ENCODE assay signal across 8 cellular contexts in the genomic region with DNA sequence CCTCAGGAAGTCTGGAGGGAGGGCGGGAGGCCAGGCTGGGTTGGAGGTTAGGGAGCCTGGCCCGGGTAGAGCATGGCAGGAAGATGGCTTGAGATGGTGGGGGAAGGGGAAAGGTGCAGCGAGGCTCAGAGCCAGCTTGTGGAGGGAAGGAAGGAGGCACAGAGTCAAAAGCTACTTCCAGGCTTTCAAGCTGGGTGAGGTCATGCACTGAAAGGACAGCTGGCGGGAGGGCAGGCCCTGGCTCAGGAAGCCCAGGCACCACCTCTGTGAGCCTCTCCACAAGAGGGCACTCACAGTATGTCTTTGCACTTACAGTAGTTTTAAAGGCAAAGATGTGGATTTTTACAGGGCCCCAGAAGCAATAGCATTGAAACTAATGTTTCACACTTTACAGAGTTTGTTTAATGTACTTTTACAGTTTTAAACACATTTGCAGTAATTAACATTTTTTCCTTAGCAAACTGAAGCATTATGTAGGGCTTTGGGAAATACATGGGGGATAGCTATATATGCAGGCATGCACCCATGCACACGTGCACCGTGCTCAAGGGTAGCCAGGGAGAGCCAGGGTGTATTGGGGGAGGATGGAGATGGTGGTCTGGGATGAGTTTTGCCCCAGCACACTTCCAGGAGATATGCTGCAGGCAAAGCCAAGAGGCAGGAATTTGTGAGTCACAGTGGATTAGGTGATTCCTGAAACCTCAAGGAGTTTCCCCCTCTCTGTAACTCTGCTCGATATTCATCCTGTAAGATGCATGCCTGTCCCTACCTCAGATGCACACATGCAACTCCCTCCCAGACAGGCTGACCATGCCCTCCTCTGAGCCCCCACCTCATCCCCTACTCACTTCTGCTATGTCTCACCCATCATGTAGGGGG. TPM values are rescaled to one million over a fixed set of nuclear protein-coding genes. Genes with fewer than 3 reads are reported as not detected.
DNase-seq lines count a peak whose midpoint lies in the region; ATAC-seq, FAIRE-seq and TF ChIP-seq lines count a peak whose summit lies in the region.

No MANE protein-coding gene starts in this region.

- no peaks in the 10 kb centered on the region for H4K20me1 ChIP-seq in HepG2 (ENCODE audit: insufficient read depth, low read length)

- H3K9ac ChIP-seq in HepG2 (ENCODE audit: insufficient read depth, low read depth, low read length): no peak overlapping the region

- BruUV-seq in HepG2 (replicated peaks; lab: Mats Ljungman, UMichigan): no TSS peak

- DNase-seq in AG08396 (ENCODE audit: low spot score): peak; percentile 91
- peak; percentile 83 for DNase-seq in GM13977 (ENCODE audit: low spot score)
- peak; percentile 72 for DNase-seq in NCI-H345 (lab: John Stamatoyannopoulos, UW)
- DNase-seq in activated CD4-positive, alpha-beta T cell treated with anti-CD3 and anti-CD28 coated beads for 1 hour: peak; percentile 45
- DNase-seq in dermis blood vessel endothelial cell: peak; percentile 92
- peak; percentile 79 for DNase-seq in HepG2 (ENCODE audit: low spot score)
- DNase-seq in stimulated activated CD8-positive, alpha-beta memory T cell treated with anti-CD3 and anti-CD28 coated beads, Interleukin-4, amount 100 ng/mL, for 48 hours: peak; percentile 67

- no peak for TF ChIP-seq EP300 in HepG2 (IDR thresholded peaks at IDR 0.05; ENCODE audit: low read depth in 2 of 2, low read length in 2 of 2)
- TF ChIP-seq EP300 in HepG2 (CRISPR knock-in tag; IDR thresholded peaks at IDR 0.05; ENCODE audit: borderline replicate concordance): no peak

- TF ChIP-seq CTCF in GM13977 (IDR thresholded peaks at IDR 0.05; ENCODE audit: extremely low read depth, insufficient read depth, missing control alignments): peak; percentile 75
- peak; percentile 89 for TF ChIP-seq CTCF in HepG2 (CRISPR knock-in tag; IDR thresholded peaks at IDR 0.05)

- WGBS in HepG2 (ENCODE audit: low lambda C conversion rate): 52% methylated on average over 7 of the region's 7 CpGs

- H3K36me3 ChIP-seq in HepG2 (replicated peaks in 1 of 2; ENCODE audit: control insufficient read depth in 1 of 2, insufficient read depth in 2 of 2, low read length in 2 of 2): no peaks in the 10 kb centered on the region

- peak overlapping the region; percentile 23; the same call in 1 of the 2 replicates for H3K4me2 ChIP-seq in HepG2 (ENCODE audit: low read depth, low read length)

- peak; percentile 95 for FAIRE-seq in HepG2 (lab: Jason Lieb, UNC)

- intact Hi-C loops in HepG2 (cut with micrococcal nuclease; ENCODE audit: unreplicated experiment): loop anchor here (5.0 kb wide), 2 partner anchors 37 to 138 kb away; no protein-coding TSS in a partner anchor

- TF ChIP-seq RAD21 in HepG2 (CRISPR knock-in tag; IDR thresholded peaks at IDR 0.05): peak; percentile 81

- peak; percentile 85 for ATAC-seq in HepG2
- ATAC-seq in HG02571 (IDR thresholded peaks at IDR 0.05; ENCODE audit: unreplicated experiment): no peak

- CTCF ChIA-PET in HepG2 (lab: Yijun Ruan, JAX; ENCODE audit: low intra/inter-chr PET ratio, low total read pairs): interaction anchor here (0.9 to 3.0 kb wide), 6 partner anchors 14 to 139 kb away, joined by 3 to 27 read pairs (median 4); no protein-coding TSS in a partner anchor

- H3K4me1 ChIP-seq in HepG2 (ENCODE audit: insufficient read depth, low read length): peaks cover 69% of the 10 kb centered on the region

- no peak for TF ChIP-seq POLR2A in HepG2 (IDR thresholded peaks at IDR 0.05; ENCODE audit: insufficient read depth in 1 of 2, low read depth in 2 of 2, low read length in 2 of 2)

- no peaks in the 10 kb centered on the region for H3K79me2 ChIP-seq in HepG2 (ENCODE audit: insufficient read depth, low read length)

- no peaks in the 10 kb centered on the region for H3K9me3 ChIP-seq in HepG2 (ENCODE audit: low read length)

- peak overlapping the region in 1 of 3 experiments; percentile 8; a peak in 1 of 6 replicates for H3K4me3 ChIP-seq in HepG2 (replicated peaks in 1 of 3; ENCODE audit: insufficient read depth in 1 of 3, low read depth in 2 of 3, low read length in 3 of 3)

- POLR2A ChIA-PET in HepG2 (lab: Yijun Ruan, JAX): interaction anchor here (0.8 to 3.2 kb wide), 6 partner anchors 18 to 128 kb away, joined by 3 to 12 read pairs (median 4); partner anchors contain the start of genes EFNA4 and KRTCAP2

- in situ Hi-C loops in GM13977 (cut with MboI; ENCODE audit: low pct_unique_long_range_greater_than_20kb, low sequenced_read_pairs, unreplicated experiment) (no loop called here), HepG2 (cut with HindIII; ENCODE audit: extremely low pct_ligation_motif_present, low pct_unique_long_range_greater_than_20kb) (no loop called here)

- peaks cover 7 to 21% of the 10 kb centered on the region in 2 experiments for H3K27me3 ChIP-seq in HepG2 (ENCODE audit: control insufficient read depth in 1 of 2, insufficient read depth in 2 of 2, low read length in 2 of 2)

- H2AFZ ChIP-seq in HepG2 (ENCODE audit: low read length): no peak overlapping the region

- H3K27ac ChIP-seq in HepG2 (ENCODE audit: extremely low read length, insufficient read depth, low read length): no peak overlapping the region

RNA-seq across cellular contexts. Expression of gene ADAM15, which starts 6.1 kb away (rescaled TPM):
- 289 and 307 TPM in 2 replicates for total RNA-seq in dermis blood vessel endothelial cell
- 12.3 and 25.6 TPM in 2 replicates for total RNA-seq in HepG2 (2016; rRNA removed; fragmentation: Illumina TruSeq; extraction: Trizol)
- 9.4 and 10.0 TPM in 2 replicates for total RNA-seq in HepG2 (2016; cell fraction: cytosol; rRNA removed; fragmentation: Illumina TruSeq; extraction: Trizol; ENCODE audit: low read depth)
- 11.8 and 25.5 TPM in 2 replicates for total RNA-seq in HepG2 (2016; cell fraction: insoluble cytoplasmic fraction; rRNA removed; fragmentation: Illumina TruSeq; extraction: Trizol)
- total RNA-seq in HepG2 (2016; cell fraction: membrane; rRNA removed; fragmentation: Illumina TruSeq; extraction: Trizol): 12.6 and 15.4 TPM in 2 replicates
- 22.9 and 27.4 TPM in 2 replicates for total RNA-seq in HepG2 (2016; cell fraction: nucleus; rRNA removed; fragmentation: Illumina TruSeq; extraction: Trizol)
- 17.9 and 24.0 TPM in 2 replicates for polyA plus RNA-seq in HepG2 (2011; rRNA removed)
- polyA plus RNA-seq in HepG2 (2011; cell fraction: cytosol; rRNA removed): 12.5 and 21.6 TPM in 2 replicates
- 100 and 115 TPM in 2 replicates for polyA plus RNA-seq in HepG2 (2011; cell fraction: nucleus; rRNA removed)
- 14.8 and 20.2 TPM in 2 replicates for polyA plus RNA-seq in HepG2 (2012)
- polyA plus RNA-seq in HepG2 (2016; cell fraction: cytosol; fragmentation: Illumina TruSeq; extraction: Trizol; ENCODE audit: low read depth): 8.0 and 8.2 TPM in 2 replicates
- 10.2 and 14.0 TPM in 2 replicates for polyA plus RNA-seq in HepG2 (2016; cell fraction: insoluble cytoplasmic fraction; fragmentation: Illumina TruSeq; extraction: Trizol; ENCODE audit: low read depth)
- polyA plus RNA-seq in HepG2 (2016; cell fraction: membrane; fragmentation: Illumina TruSeq; extraction: Trizol; ENCODE audit: low read depth): 11.2 and 16.1 TPM in 2 replicates
- polyA plus RNA-seq in HepG2 (2016; cell fraction: nucleus; fragmentation: Illumina TruSeq; extraction: Trizol; ENCODE audit: insufficient read depth, low read depth): 65.2 and 66.0 TPM in 2 replicates
- polyA minus RNA-seq in HepG2 (2011; rRNA and poly(A)+ RNA removed; ENCODE audit: low replicate concordance): 69.0 and 416 TPM in 2 replicates
- 13.6 and 23.7 TPM in 2 replicates for polyA minus RNA-seq in HepG2 (2011; cell fraction: cytosol; rRNA and poly(A)+ RNA removed)
- 19.4 and 22.5 TPM in 2 replicates for polyA minus RNA-seq in HepG2 (2011; cell fraction: nucleus; rRNA and poly(A)+ RNA removed)

RNA-seq across cellular contexts. Expression of gene DCST1, which starts 11.4 kb away (rescaled TPM):
- total RNA-seq in dermis blood vessel endothelial cell (not detected in 2 replicates), HepG2 (2016; rRNA removed; fragmentation: Illumina TruSeq; extraction: Trizol) (not detected in 2 replicates)
- not detected in 2 replicates for total RNA-seq in HepG2 (2016; cell fraction: cytosol; rRNA removed; fragmentation: Illumina TruSeq; extraction: Trizol; ENCODE audit: low read depth)
- not detected in 2 replicates for total RNA-seq in HepG2 (2016; cell fraction: insoluble cytoplasmic fraction; rRNA removed; fragmentation: Illumina TruSeq; extraction: Trizol)
- total RNA-seq in HepG2 (2016; cell fraction: membrane; rRNA removed; fragmentation: Illumina TruSeq; extraction: Trizol): not detected in 2 replicates
- total RNA-seq in HepG2 (2016; cell fraction: nucleus; rRNA removed; fragmentation: Illumina TruSeq; extraction: Trizol): not detected in 2 replicates
- 0.04 TPM in 1 of 2 replicates, not detected in the other for polyA plus RNA-seq in HepG2 (2011; rRNA removed)
- not detected in 2 replicates for polyA plus RNA-seq in HepG2 (2011; cell fraction: cytosol; rRNA removed)
- 0.19 and 0.24 TPM in 2 replicates for polyA plus RNA-seq in HepG2 (2011; cell fraction: nucleus; rRNA removed)
- polyA plus RNA-seq in HepG2 (2012): not detected in 2 replicates
- not detected in 2 replicates for polyA plus RNA-seq in HepG2 (2016; cell fraction: cytosol; fragmentation: Illumina TruSeq; extraction: Trizol; ENCODE audit: low read depth)
- polyA plus RNA-seq in HepG2 (2016; cell fraction: insoluble cytoplasmic fraction; fragmentation: Illumina TruSeq; extraction: Trizol; ENCODE audit: low read depth): not detected in 2 replicates
- polyA plus RNA-seq in HepG2 (2016; cell fraction: membrane; fragmentation: Illumina TruSeq; extraction: Trizol; ENCODE audit: low read depth): not detected in 2 replicates
- polyA plus RNA-seq in HepG2 (2016; cell fraction: nucleus; fragmentation: Illumina TruSeq; extraction: Trizol; ENCODE audit: insufficient read depth, low read depth): not detected in 2 replicates
- polyA minus RNA-seq in HepG2 (2011; rRNA and poly(A)+ RNA removed; ENCODE audit: low replicate concordance): not detected in 2 replicates
- polyA minus RNA-seq in HepG2 (2011; cell fraction: cytosol; rRNA and poly(A)+ RNA removed): not detected in 2 replicates
- polyA minus RNA-seq in HepG2 (2011; cell fraction: nucleus; rRNA and poly(A)+ RNA removed): not detected in 2 replicates

RNA-seq across cellular contexts. Expression of gene DCST2, which starts 11.5 kb away (rescaled TPM):
- total RNA-seq in dermis blood vessel endothelial cell: 0.17 and 0.70 TPM in 2 replicates
- not detected in 2 replicates for total RNA-seq in HepG2 (2016; rRNA removed; fragmentation: Illumina TruSeq; extraction: Trizol)
- not detected in 2 replicates for total RNA-seq in HepG2 (2016; cell fraction: cytosol; rRNA removed; fragmentation: Illumina TruSeq; extraction: Trizol; ENCODE audit: low read depth)
- total RNA-seq in HepG2 (2016; cell fraction: insoluble cytoplasmic fraction; rRNA removed; fragmentation: Illumina TruSeq; extraction: Trizol): not detected in 2 replicates
- not detected in 2 replicates for total RNA-seq in HepG2 (2016; cell fraction: membrane; rRNA removed; fragmentation: Illumina TruSeq; extraction: Trizol)
- total RNA-seq in HepG2 (2016; cell fraction: nucleus; rRNA removed; fragmentation: Illumina TruSeq; extraction: Trizol): not detected in 2 replicates
- polyA plus RNA-seq in HepG2 (2011; rRNA removed): 0.74 and 0.80 TPM in 2 replicates
- 0.17 and 0.19 TPM in 2 replicates for polyA plus RNA-seq in HepG2 (2011; cell fraction: cytosol; rRNA removed)
- 7.8 and 11.4 TPM in 2 replicates for polyA plus RNA-seq in HepG2 (2011; cell fraction: nucleus; rRNA removed)
- 0.35 and 1.6 TPM in 2 replicates for polyA plus RNA-seq in HepG2 (2012)
- polyA plus RNA-seq in HepG2 (2016; cell fraction: cytosol; fragmentation: Illumina TruSeq; extraction: Trizol; ENCODE audit: low read depth): 0.29 TPM in 1 of 2 replicates, not detected in the other
- not detected in 2 replicates for polyA plus RNA-seq in HepG2 (2016; cell fraction: insoluble cytoplasmic fraction; fragmentation: Illumina TruSeq; extraction: Trizol; ENCODE audit: low read depth)
- not detected in 2 replicates for polyA plus RNA-seq in HepG2 (2016; cell fraction: membrane; fragmentation: Illumina TruSeq; extraction: Trizol; ENCODE audit: low read depth)
- 0.29 TPM in 1 of 2 replicates, not detected in the other for polyA plus RNA-seq in HepG2 (2016; cell fraction: nucleus; fragmentation: Illumina TruSeq; extraction: Trizol; ENCODE audit: insufficient read depth, low read depth)
- 0.08 and 2.6 TPM in 2 replicates for polyA minus RNA-seq in HepG2 (2011; rRNA and poly(A)+ RNA removed; ENCODE audit: low replicate concordance)
- polyA minus RNA-seq in HepG2 (2011; cell fraction: cytosol; rRNA and poly(A)+ RNA removed): not detected in 2 replicates
- 0.37 TPM in 1 of 2 replicates, not detected in the other for polyA minus RNA-seq in HepG2 (2011; cell fraction: nucleus; rRNA and poly(A)+ RNA removed)

RNA-seq across cellular contexts. Expression of gene EFNA4, which starts 18.5 kb away (rescaled TPM):
- total RNA-seq in dermis blood vessel endothelial cell (9.5 and 15.7 TPM in 2 replicates), HepG2 (2016; rRNA removed; fragmentation: Illumina TruSeq; extraction: Trizol) (9.3 and 17.2 TPM in 2 replicates)
- 7.3 and 8.5 TPM in 2 replicates for total RNA-seq in HepG2 (2016; cell fraction: cytosol; rRNA removed; fragmentation: Illumina TruSeq; extraction: Trizol; ENCODE audit: low read depth)
- 11.0 and 17.1 TPM in 2 replicates for total RNA-seq in HepG2 (2016; cell fraction: insoluble cytoplasmic fraction; rRNA removed; fragmentation: Illumina TruSeq; extraction: Trizol)
- total RNA-seq in HepG2 (2016; cell fraction: membrane; rRNA removed; fragmentation: Illumina TruSeq; extraction: Trizol): 8.8 and 11.0 TPM in 2 replicates
- 11.6 and 14.7 TPM in 2 replicates for total RNA-seq in HepG2 (2016; cell fraction: nucleus; rRNA removed; fragmentation: Illumina TruSeq; extraction: Trizol)
- 12.0 and 13.9 TPM in 2 replicates for polyA plus RNA-seq in HepG2 (2011; rRNA removed)
- 10.6 and 13.8 TPM in 2 replicates for polyA plus RNA-seq in HepG2 (2011; cell fraction: cytosol; rRNA removed)
- 8.4 and 8.6 TPM in 2 replicates for polyA plus RNA-seq in HepG2 (2011; cell fraction: nucleus; rRNA removed)
- 6.5 and 7.0 TPM in 2 replicates for polyA plus RNA-seq in HepG2 (2012)
- polyA plus RNA-seq in HepG2 (2016; cell fraction: cytosol; fragmentation: Illumina TruSeq; extraction: Trizol; ENCODE audit: low read depth): 3.8 and 4.4 TPM in 2 replicates
- 9.8 and 11.5 TPM in 2 replicates for polyA plus RNA-seq in HepG2 (2016; cell fraction: insoluble cytoplasmic fraction; fragmentation: Illumina TruSeq; extraction: Trizol; ENCODE audit: low read depth)
- 5.1 and 5.2 TPM in 2 replicates for polyA plus RNA-seq in HepG2 (2016; cell fraction: membrane; fragmentation: Illumina TruSeq; extraction: Trizol; ENCODE audit: low read depth)
- polyA plus RNA-seq in HepG2 (2016; cell fraction: nucleus; fragmentation: Illumina TruSeq; extraction: Trizol; ENCODE audit: insufficient read depth, low read depth): 25.7 and 27.9 TPM in 2 replicates
- polyA minus RNA-seq in HepG2 (2011; rRNA and poly(A)+ RNA removed; ENCODE audit: low replicate concordance): 11.1 and 12.4 TPM in 2 replicates
- 4.8 and 5.1 TPM in 2 replicates for polyA minus RNA-seq in HepG2 (2011; cell fraction: cytosol; rRNA and poly(A)+ RNA removed)
- polyA minus RNA-seq in HepG2 (2011; cell fraction: nucleus; rRNA and poly(A)+ RNA removed): 2.4 and 3.6 TPM in 2 replicates

RNA-seq across cellular contexts. Expression of gene EFNA3, which starts 33.6 kb away (rescaled TPM):
- 1.9 and 2.2 TPM in 2 replicates for total RNA-seq in dermis blood vessel endothelial cell
- total RNA-seq in HepG2 (2016; rRNA removed; fragmentation: Illumina TruSeq; extraction: Trizol): 1.0 and 1.6 TPM in 2 replicates
- total RNA-seq in HepG2 (2016; cell fraction: cytosol; rRNA removed; fragmentation: Illumina TruSeq; extraction: Trizol; ENCODE audit: low read depth): 0.62 and 0.71 TPM in 2 replicates
- 1.1 and 1.4 TPM in 2 replicates for total RNA-seq in HepG2 (2016; cell fraction: insoluble cytoplasmic fraction; rRNA removed; fragmentation: Illumina TruSeq; extraction: Trizol)
- total RNA-seq in HepG2 (2016; cell fraction: membrane; rRNA removed; fragmentation: Illumina TruSeq; extraction: Trizol): 1.1 TPM in 2 replicates
- 0.22 and 0.34 TPM in 2 replicates for total RNA-seq in HepG2 (2016; cell fraction: nucleus; rRNA removed; fragmentation: Illumina TruSeq; extraction: Trizol)
- 5.7 and 6.8 TPM in 2 replicates for polyA plus RNA-seq in HepG2 (2011; rRNA removed)
- polyA plus RNA-seq in HepG2 (2011; cell fraction: cytosol; rRNA removed): 3.6 and 6.1 TPM in 2 replicates
- polyA plus RNA-seq in HepG2 (2011; cell fraction: nucleus; rRNA removed): 6.0 and 6.7 TPM in 2 replicates
- 4.7 and 5.0 TPM in 2 replicates for polyA plus RNA-seq in HepG2 (2012)
- polyA plus RNA-seq in HepG2 (2016; cell fraction: cytosol; fragmentation: Illumina TruSeq; extraction: Trizol; ENCODE audit: low read depth): 0.71 and 0.87 TPM in 2 replicates
- 1.6 and 1.7 TPM in 2 replicates for polyA plus RNA-seq in HepG2 (2016; cell fraction: insoluble cytoplasmic fraction; fragmentation: Illumina TruSeq; extraction: Trizol; ENCODE audit: low read depth)
- polyA plus RNA-seq in HepG2 (2016; cell fraction: membrane; fragmentation: Illumina TruSeq; extraction: Trizol; ENCODE audit: low read depth): 0.94 and 1.0 TPM in 2 replicates
- polyA plus RNA-seq in HepG2 (2016; cell fraction: nucleus; fragmentation: Illumina TruSeq; extraction: Trizol; ENCODE audit: insufficient read depth, low read depth): 1.4 and 2.1 TPM in 2 replicates
- polyA minus RNA-seq in HepG2 (2011; rRNA and poly(A)+ RNA removed; ENCODE audit: low replicate concordance): 8.7 and 10.6 TPM in 2 replicates
- 1.8 and 2.5 TPM in 2 replicates for polyA minus RNA-seq in HepG2 (2011; cell fraction: cytosol; rRNA and poly(A)+ RNA removed)
- 1.2 TPM in 1 of 2 replicates, not detected in the other for polyA minus RNA-seq in HepG2 (2011; cell fraction: nucleus; rRNA and poly(A)+ RNA removed)

Comparison
In these comparisons a context has a peak if more than half of its experiments do, and no peak if none do; other contexts are left out.
1. RNA of gene ADAM15, which starts 6.1 kb away (total RNA-seq): 289 to 307 TPM in dermis blood vessel endothelial cell; 9.4 to 27.4 TPM in HepG2; every median in the first group is over 10 times any median in the second.
2. Peak in every context shown above with its lines, with median percentiles within 50 percentile points of each other: DNase-seq.